In genomic region chrX:49172280-49172780, GRCh38 we compare ENCODE assay signal across 7 cellular contexts.
DNase-seq lines count a peak whose midpoint lies in the region; ATAC-seq and TF ChIP-seq lines count a peak whose summit lies in the region.

No MANE protein-coding gene starts in this region.

- peak; percentile 32 for DNase-seq in NCI-H2107 (lab: John Stamatoyannopoulos, UW)
- peak; percentile 68 for DNase-seq in activated CD4-positive, CD25-positive, alpha-beta regulatory T cell treated with anti-CD3 and anti-CD28 coated beads, Interleukin-2, amount 50 U/mL, for 72 hours
- DNase-seq in coronary artery (ENCODE audit: low spot score) = no peak
- peak; percentile 55 for DNase-seq in medulla oblongata (ENCODE audit: extremely low spot score)
- peak; percentile 58 to 71 for DNase-seq in stimulated activated CD8-positive, alpha-beta memory T cell treated with anti-CD3 and anti-CD28 coated beads, Interleukin-7, amount 100 ng/mL, for 48 hours (ENCODE audit: extremely low read depth in 1 of 2, low read depth in 1 of 2)

- no peak for TF ChIP-seq POLR2A in GM18505 (IDR thresholded peaks at IDR 0.05; ENCODE audit: borderline replicate concordance, extremely low read depth, insufficient read depth, insufficient read length)

- ATAC-seq in GM18505 (IDR thresholded peaks at IDR 0.05; ENCODE audit: unreplicated experiment) (peak; percentile 53), HG02759 (IDR thresholded peaks at IDR 0.05; ENCODE audit: unreplicated experiment) (peak; percentile 77)

- TF ChIP-seq CTCF in coronary artery (IDR thresholded peaks at IDR 0.05) = no peak

- H3K27ac ChIP-seq in coronary artery = peak overlapping the region; percentile 89 to 94

- H3K4me3 ChIP-seq in coronary artery = peak overlapping the region; percentile 76
